Comparison of ENCODE assay signal across 12 cellular contexts in the genomic region with DNA sequence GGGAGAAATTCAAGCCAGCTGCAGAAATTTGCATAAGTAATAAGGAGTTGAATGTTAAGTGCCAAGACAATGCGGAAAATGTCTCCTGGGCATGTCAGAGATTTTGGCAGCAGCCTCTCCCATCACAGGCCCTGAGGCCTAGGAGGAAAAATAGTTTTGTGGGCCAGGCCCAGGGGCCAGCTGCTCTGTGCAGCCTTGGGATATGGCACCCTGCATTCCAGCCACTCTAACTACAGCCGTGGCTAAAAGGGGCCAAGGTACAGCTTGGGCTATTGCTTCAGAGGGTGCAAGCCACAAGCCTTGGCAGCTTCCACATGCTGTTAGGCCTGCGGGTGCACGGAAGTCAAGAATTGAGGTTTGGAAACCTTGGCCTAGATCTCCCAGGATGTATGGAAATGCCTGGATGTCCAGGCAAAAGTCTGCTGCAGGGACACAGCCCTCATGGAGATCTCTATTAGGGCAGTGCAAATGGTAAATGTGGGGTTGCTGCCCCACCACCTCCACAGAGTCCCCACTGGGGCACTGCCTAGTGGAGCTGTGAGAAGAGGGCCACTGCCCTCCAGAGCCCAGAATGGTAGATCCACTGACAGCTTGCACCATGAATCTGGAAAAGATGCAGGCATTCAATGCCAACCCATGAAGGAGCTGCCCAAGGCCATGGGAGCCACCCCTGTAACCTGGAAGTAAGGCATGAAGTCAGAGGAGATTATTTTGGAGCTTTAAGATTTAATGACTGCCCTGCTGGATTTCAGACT.
"Had no signal": no experiment of that assay in that cellular context is flagged by ENCODE, and none has a peak within 500 bp of the region (broad histone marks: within the 10 kb centered on the region; RNA-seq: fewer than 3 reads in every experiment).

No MANE protein-coding gene starts in this region.

- H3K9me3 ChIP-seq: breast epithelium, stomach, thoracic aorta had no signal

- H2AFZ ChIP-seq: hepatocyte had no signal

- H3K36me3 ChIP-seq: breast epithelium had no signal

- DNase-seq: activated CD4-positive, alpha-beta memory T cell treated with anti-CD3 and anti-CD28 coated beads for 36 hours; activated CD4-positive, alpha-beta T cell treated with anti-CD3 and anti-CD28 coated beads for 1 hour; activated naive CD8-positive, alpha-beta T cell treated with anti-CD3 and anti-CD28 coated beads, Interleukin-2, amount 10 ng/mL, durations not matched to agents 7 days and 5 days; aorta; kidney glomerular epithelial cell; natural killer cell; stimulated activated CD4-positive, alpha-beta T cell treated with anti-CD3 and anti-CD28 coated beads, Interleukin-4, amount 100 ng/mL, for 4 hours; stomach; T-helper 9 cell had no signal

- H3K4me2 ChIP-seq: hepatocyte had no signal

- H3K4me1 ChIP-seq: breast epithelium had no signal

- ATAC-seq: natural killer cell had no signal

- H3K27ac ChIP-seq: breast epithelium, thoracic aorta had no signal

- H3K27me3 ChIP-seq: breast epithelium, hepatocyte, stomach had no signal

- H3K4me3 ChIP-seq: breast epithelium, hepatocyte, stomach, thoracic aorta had no signal
